In the genomic region with DNA sequence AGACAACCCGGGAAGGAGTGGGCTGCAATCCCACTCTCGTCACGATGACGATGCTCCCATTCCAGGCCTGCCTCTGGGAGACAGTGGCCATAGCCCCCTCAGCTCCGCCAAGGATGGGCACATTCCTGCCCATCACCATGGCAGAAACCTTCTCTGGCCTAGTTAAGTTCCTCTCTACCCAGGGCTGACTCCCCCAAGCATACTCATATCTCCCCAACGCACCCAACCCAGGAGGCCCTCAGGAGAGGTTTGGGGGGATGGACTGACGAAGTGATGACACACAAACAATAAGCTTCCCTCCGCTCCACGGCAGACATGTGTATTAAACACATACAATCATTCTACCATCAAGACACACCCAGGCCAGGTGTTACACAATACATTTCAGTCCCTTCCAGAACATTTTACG, we compare ENCODE assay signal across 13 cellular contexts.
A peak's percentile ranks its signal among the peaks of the same experiment; 100 is the strongest.
DNase-seq lines count a peak whose midpoint lies in the region; ATAC-seq, FAIRE-seq and TF ChIP-seq lines count a peak whose summit lies in the region.
"Had no signal": no experiment of that assay in that cellular context is flagged by ENCODE, and none has a peak within 500 bp of the region (broad histone marks: within the 10 kb centered on the region; RNA-seq: fewer than 3 reads in every experiment).

No MANE protein-coding gene starts in this region.

- H3K4me3 Mint-ChIP-seq in WTC11 = no peak overlapping the region
- H3K4me3 Mint-ChIP-seq: activated CD4-positive, alpha-beta T cell treated with anti-CD3 and anti-CD28 coated beads, Interleukin-2, amount 10 ng/mL, durations not matched to agents 7 days and 5 days; CD14-positive monocyte had no signal

- ATAC-seq in WTC11 (no peak), foreskin keratinocyte (peak; percentile 79)

- no peaks in the 10 kb centered on the region for H3K27me3 Mint-ChIP-seq in WTC11 (ENCODE audit: low read depth)
- H3K27me3 Mint-ChIP-seq: activated CD4-positive, alpha-beta T cell treated with anti-CD3 and anti-CD28 coated beads, Interleukin-2, amount 10 ng/mL, durations not matched to agents 7 days and 5 days; activated naive CD4-positive, alpha-beta T cell treated with anti-CD3 and anti-CD28 coated beads, Interleukin-2, amount 50 U/mL, for 24 hours had no signal

- H3K4me1 ChIP-seq in foreskin keratinocyte (peaks cover 28% of the 10 kb centered on the region), rectal smooth muscle tissue (ENCODE audit: control insufficient read depth, insufficient read depth, low read length) (peaks cover 20% of the 10 kb centered on the region)

- peak overlapping the region; percentile 32 for H3K27ac Mint-ChIP-seq in WTC11
- H3K27ac Mint-ChIP-seq: activated CD4-positive, alpha-beta T cell treated with anti-CD3 and anti-CD28 coated beads, Interleukin-2, amount 10 ng/mL, durations not matched to agents 7 days and 5 days had no signal

- no peak overlapping the region for H3K9ac ChIP-seq in rectal smooth muscle tissue (ENCODE audit: low read length)

- no peak for FAIRE-seq in HTR-8/SVneo (lab: Jason Lieb, UNC)

- H3K4me1 Mint-ChIP-seq in WTC11 = peaks cover 52% of the 10 kb centered on the region

- CTCF ChIA-PET in WTC11 (lab: Charles Lee) = interaction anchor here (0.7 kb wide), 1 partner anchor 15 kb away, joined by 3 read pairs; no protein-coding TSS in a partner anchor

- peaks cover 6% of the 10 kb centered on the region for H3K36me3 Mint-ChIP-seq in WTC11

- TF ChIP-seq CTCF in WTC11 (IDR thresholded peaks at IDR 0.05) (no peak), foreskin keratinocyte (conservative IDR thresholded peaks at IDR 0.05) (no peak)

- H3K9me3 Mint-ChIP-seq in WTC11 = peaks cover 5% of the 10 kb centered on the region
- H3K9me3 Mint-ChIP-seq: activated CD4-positive, alpha-beta T cell treated with anti-CD3 and anti-CD28 coated beads, Interleukin-2, amount 10 ng/mL, durations not matched to agents 7 days and 5 days; activated naive CD4-positive, alpha-beta T cell treated with anti-CD3 and anti-CD28 coated beads, Interleukin-2, amount 50 U/mL, for 24 hours; CD14-positive monocyte had no signal

- no peak overlapping the region for H3K4me3 ChIP-seq in rectal smooth muscle tissue (ENCODE audit: low read length)

- H3K27me3 ChIP-seq in foreskin keratinocyte (no peaks in the 10 kb centered on the region), rectal smooth muscle tissue (ENCODE audit: control insufficient read depth, insufficient read depth, low read length) (no peaks in the 10 kb centered on the region)

- no peak overlapping the region for H3K27ac ChIP-seq in foreskin keratinocyte
- peak overlapping the region; percentile 57 for H3K27ac ChIP-seq in rectal smooth muscle tissue (ENCODE audit: low read depth, low read length)

- DNase-seq in Daoy (ENCODE audit: low read depth) (peak; percentile 21), WTC11 (ENCODE audit: low spot score) (no peak), foreskin keratinocyte (peak in 1 of 2 donors; percentile 60), dedifferentiated amniotic fluid mesenchymal stem cell (ENCODE audit: extremely low spot score) (no peak), GM03348 (ENCODE audit: low spot score) (no peak), HuH-7 (ENCODE audit: low spot score) (no peak), HTR-8/SVneo (ENCODE audit: insufficient read length, low spot score) (no peak)
- DNase-seq: activated CD4-positive, alpha-beta T cell treated with anti-CD3 and anti-CD28 coated beads, Interleukin-2, amount 10 ng/mL, durations not matched to agents 7 days and 5 days; foreskin melanocyte; NCI-H2081 treated with DMSO at 0.1 percent for 48 hours had no signal

- POLR2A ChIA-PET in WTC11 (lab: Charles Lee) = interaction anchor here (0.5 kb wide), 1 partner anchor 32 kb away, joined by 3 read pairs; no protein-coding TSS in a partner anchor

- H3K36me3 ChIP-seq in rectal smooth muscle tissue (ENCODE audit: control insufficient read depth, insufficient read depth, low read length) = no peaks in the 10 kb centered on the region

TF ChIP-seq in WTC11, 78 proteins besides CTCF, POLR2A, EP300 and RAD21:
- TF ChIP-seq SOX15 (CRISPR knock-in tag; IDR thresholded peaks at IDR 0.05) (no peak), ZNF263 (CRISPR knock-in tag; IDR thresholded peaks at IDR 0.05; ENCODE audit: low read depth) (no peak), ZNF317 (CRISPR knock-in tag; IDR thresholded peaks at IDR 0.05; ENCODE audit: borderline replicate concordance, low read depth) (no peak), SMAD3 (CRISPR knock-in tag; IDR thresholded peaks at IDR 0.05; ENCODE audit: borderline replicate concordance) (no peak), ESRRA (CRISPR knock-in tag; IDR thresholded peaks at IDR 0.05; ENCODE audit: borderline replicate concordance) (no peak), PRRX2 (CRISPR knock-in tag; IDR thresholded peaks at IDR 0.05) (no peak), GABPB1 (CRISPR knock-in tag; IDR thresholded peaks at IDR 0.05) (no peak), FOXP1 (CRISPR knock-in tag; IDR thresholded peaks at IDR 0.05; ENCODE audit: borderline replicate concordance) (no peak), NR2C2 (CRISPR knock-in tag; IDR thresholded peaks at IDR 0.05) (no peak), ETV6 (CRISPR knock-in tag; IDR thresholded peaks at IDR 0.05) (no peak), NR3C1 (CRISPR knock-in tag; conservative IDR thresholded peaks at IDR 0.05; ENCODE audit: low read depth) (no peak)
- TF ChIP-seq, protein P1, sequence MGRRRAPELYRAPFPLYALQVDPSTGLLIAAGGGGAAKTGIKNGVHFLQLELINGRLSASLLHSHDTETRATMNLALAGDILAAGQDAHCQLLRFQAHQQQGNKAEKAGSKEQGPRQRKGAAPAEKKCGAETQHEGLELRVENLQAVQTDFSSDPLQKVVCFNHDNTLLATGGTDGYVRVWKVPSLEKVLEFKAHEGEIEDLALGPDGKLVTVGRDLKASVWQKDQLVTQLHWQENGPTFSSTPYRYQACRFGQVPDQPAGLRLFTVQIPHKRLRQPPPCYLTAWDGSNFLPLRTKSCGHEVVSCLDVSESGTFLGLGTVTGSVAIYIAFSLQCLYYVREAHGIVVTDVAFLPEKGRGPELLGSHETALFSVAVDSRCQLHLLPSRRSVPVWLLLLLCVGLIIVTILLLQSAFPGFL (CRISPR knock-in tag; IDR thresholded peaks at IDR 0.05; ENCODE audit: borderline replicate concordance) = no peak
- TF ChIP-seq, protein P2, sequence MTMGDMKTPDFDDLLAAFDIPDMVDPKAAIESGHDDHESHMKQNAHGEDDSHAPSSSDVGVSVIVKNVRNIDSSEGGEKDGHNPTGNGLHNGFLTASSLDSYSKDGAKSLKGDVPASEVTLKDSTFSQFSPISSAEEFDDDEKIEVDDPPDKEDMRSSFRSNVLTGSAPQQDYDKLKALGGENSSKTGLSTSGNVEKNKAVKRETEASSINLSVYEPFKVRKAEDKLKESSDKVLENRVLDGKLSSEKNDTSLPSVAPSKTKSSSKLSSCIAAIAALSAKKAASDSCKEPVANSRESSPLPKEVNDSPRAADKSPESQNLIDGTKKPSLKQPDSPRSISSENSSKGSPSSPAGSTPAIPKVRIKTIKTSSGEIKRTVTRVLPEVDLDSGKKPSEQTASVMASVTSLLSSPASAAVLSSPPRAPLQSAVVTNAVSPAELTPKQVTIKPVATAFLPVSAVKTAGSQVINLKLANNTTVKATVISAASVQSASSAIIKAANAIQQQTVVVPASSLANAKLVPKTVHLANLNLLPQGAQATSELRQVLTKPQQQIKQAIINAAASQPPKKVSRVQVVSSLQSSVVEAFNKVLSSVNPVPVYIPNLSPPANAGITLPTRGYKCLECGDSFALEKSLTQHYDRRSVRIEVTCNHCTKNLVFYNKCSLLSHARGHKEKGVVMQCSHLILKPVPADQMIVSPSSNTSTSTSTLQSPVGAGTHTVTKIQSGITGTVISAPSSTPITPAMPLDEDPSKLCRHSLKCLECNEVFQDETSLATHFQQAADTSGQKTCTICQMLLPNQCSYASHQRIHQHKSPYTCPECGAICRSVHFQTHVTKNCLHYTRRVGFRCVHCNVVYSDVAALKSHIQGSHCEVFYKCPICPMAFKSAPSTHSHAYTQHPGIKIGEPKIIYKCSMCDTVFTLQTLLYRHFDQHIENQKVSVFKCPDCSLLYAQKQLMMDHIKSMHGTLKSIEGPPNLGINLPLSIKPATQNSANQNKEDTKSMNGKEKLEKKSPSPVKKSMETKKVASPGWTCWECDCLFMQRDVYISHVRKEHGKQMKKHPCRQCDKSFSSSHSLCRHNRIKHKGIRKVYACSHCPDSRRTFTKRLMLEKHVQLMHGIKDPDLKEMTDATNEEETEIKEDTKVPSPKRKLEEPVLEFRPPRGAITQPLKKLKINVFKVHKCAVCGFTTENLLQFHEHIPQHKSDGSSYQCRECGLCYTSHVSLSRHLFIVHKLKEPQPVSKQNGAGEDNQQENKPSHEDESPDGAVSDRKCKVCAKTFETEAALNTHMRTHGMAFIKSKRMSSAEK (CRISPR knock-in tag; IDR thresholded peaks at IDR 0.05; ENCODE audit: borderline replicate concordance) = no peak
- TF ChIP-seq, protein P3, sequence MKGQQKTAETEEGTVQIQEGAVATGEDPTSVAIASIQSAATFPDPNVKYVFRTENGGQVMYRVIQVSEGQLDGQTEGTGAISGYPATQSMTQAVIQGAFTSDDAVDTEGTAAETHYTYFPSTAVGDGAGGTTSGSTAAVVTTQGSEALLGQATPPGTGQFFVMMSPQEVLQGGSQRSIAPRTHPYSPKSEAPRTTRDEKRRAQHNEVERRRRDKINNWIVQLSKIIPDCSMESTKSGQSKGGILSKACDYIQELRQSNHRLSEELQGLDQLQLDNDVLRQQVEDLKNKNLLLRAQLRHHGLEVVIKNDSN (CRISPR knock-in tag; IDR thresholded peaks at IDR 0.05) = no peak
